ENCODE assay signal across 1 cellular context in genomic region chr2:218389333-218390150, GRCh38.
TF ChIP-seq lines count a peak whose summit lies in the region.

No MANE protein-coding gene starts in this region.

TF ChIP-seq in HepG2, 621 proteins besides CTCF, POLR2A, EP300 and RAD21 (continued from another document and continues in another):
- TF ChIP-seq, protein P1, sequence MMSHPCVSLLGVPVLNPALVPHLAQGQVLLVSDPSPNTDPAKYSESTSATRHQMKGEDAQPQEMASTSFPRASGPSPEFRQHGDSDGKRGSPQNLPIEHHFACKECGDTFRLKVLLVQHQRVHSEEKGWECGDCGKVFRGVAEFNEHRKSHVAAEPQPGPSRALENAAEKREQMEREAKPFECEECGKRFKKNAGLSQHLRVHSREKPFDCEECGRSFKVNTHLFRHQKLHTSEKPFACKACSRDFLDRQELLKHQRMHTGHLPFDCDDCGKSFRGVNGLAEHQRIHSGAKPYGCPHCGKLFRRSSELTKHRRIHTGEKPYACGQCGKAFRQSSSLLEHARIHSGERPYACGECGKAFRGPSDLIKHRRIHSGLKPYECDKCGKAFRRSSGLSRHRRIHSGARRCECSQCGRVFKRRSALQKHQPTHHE (CRISPR knock-in tag; IDR thresholded peaks at IDR 0.05; ENCODE audit: borderline replicate concordance) = no peak
- TF ChIP-seq ZNF354B (CRISPR knock-in tag; IDR thresholded peaks at IDR 0.05) (no peak), GZF1 (CRISPR knock-in tag; IDR thresholded peaks at IDR 0.05) (no peak), NCOA1 (CRISPR knock-in tag; IDR thresholded peaks at IDR 0.05) (no peak), MEIS2 (CRISPR knock-in tag; IDR thresholded peaks at IDR 0.05) (no peak), ZNF30 (CRISPR knock-in tag; IDR thresholded peaks at IDR 0.05) (no peak), EED (CRISPR knock-in tag; IDR thresholded peaks at IDR 0.05) (no peak), RFX1 (IDR thresholded peaks at IDR 0.05) (no peak), CEBPG (CRISPR knock-in tag; IDR thresholded peaks at IDR 0.05) (0 out of 2 replicates have a peak, but pooled peaks have one; percentile 4), KAT8 (CRISPR knock-in tag; IDR thresholded peaks at IDR 0.05) (no peak), CREM (IDR thresholded peaks at IDR 0.05) (peak; percentile 27; the same call in 1 of the 2 replicates), CREM (CRISPR knock-in tag; IDR thresholded peaks at IDR 0.05) (no peak), ZNF562 (CRISPR knock-in tag; IDR thresholded peaks at IDR 0.05; ENCODE audit: borderline replicate concordance) (no peak), NFE2L2 (IDR thresholded peaks at IDR 0.05; ENCODE audit: low read length) (0 out of 2 replicates have a peak, but pooled peaks have one; percentile 3), ARID2 (CRISPR knock-in tag; IDR thresholded peaks at IDR 0.05; ENCODE audit: borderline replicate concordance) (no peak), MAF1 (CRISPR knock-in tag; IDR thresholded peaks at IDR 0.05; ENCODE audit: borderline replicate concordance) (no peak), ZNF841 (CRISPR knock-in tag; IDR thresholded peaks at IDR 0.05; ENCODE audit: borderline replicate concordance) (no peak), ZMAT5 (CRISPR knock-in tag; IDR thresholded peaks at IDR 0.05; ENCODE audit: borderline replicate concordance, low read depth) (no peak), ZFY (CRISPR knock-in tag; IDR thresholded peaks at IDR 0.05) (peak; percentile 61), ZNF142 (CRISPR knock-in tag; IDR thresholded peaks at IDR 0.05) (no peak), ZNF432 (CRISPR knock-in tag; IDR thresholded peaks at IDR 0.05; ENCODE audit: borderline replicate concordance) (no peak), DNMT3B (CRISPR knock-in tag; conservative IDR thresholded peaks at IDR 0.05) (0 out of 2 replicates have a peak, but pooled peaks have one; percentile 56), CHD4 (IDR thresholded peaks at IDR 0.05; ENCODE audit: borderline replicate concordance, low read length) (no peak), MYC (CRISPR knock-in tag; IDR thresholded peaks at IDR 0.05; ENCODE audit: borderline replicate concordance) (no peak), KDM2A (CRISPR knock-in tag; IDR thresholded peaks at IDR 0.05; ENCODE audit: borderline replicate concordance, low read depth) (peak; percentile 42; the same call in 1 of the 2 replicates), ZNF121 (CRISPR knock-in tag; IDR thresholded peaks at IDR 0.05) (no peak), ZNF138 (CRISPR knock-in tag; IDR thresholded peaks at IDR 0.05; ENCODE audit: low read depth) (0 out of 2 replicates have a peak, but pooled peaks have one; percentile 51), ZSCAN21 (CRISPR knock-in tag; IDR thresholded peaks at IDR 0.05; ENCODE audit: borderline replicate concordance) (no peak), ZBTB3 (CRISPR knock-in tag; IDR thresholded peaks at IDR 0.05; ENCODE audit: borderline replicate concordance, low read depth) (no peak)
- TF ChIP-seq, protein P2, sequence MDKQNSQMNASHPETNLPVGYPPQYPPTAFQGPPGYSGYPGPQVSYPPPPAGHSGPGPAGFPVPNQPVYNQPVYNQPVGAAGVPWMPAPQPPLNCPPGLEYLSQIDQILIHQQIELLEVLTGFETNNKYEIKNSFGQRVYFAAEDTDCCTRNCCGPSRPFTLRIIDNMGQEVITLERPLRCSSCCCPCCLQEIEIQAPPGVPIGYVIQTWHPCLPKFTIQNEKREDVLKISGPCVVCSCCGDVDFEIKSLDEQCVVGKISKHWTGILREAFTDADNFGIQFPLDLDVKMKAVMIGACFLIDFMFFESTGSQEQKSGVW (CRISPR knock-in tag; IDR thresholded peaks at IDR 0.05; ENCODE audit: borderline replicate concordance) = no peak
- TF ChIP-seq, protein P3, sequence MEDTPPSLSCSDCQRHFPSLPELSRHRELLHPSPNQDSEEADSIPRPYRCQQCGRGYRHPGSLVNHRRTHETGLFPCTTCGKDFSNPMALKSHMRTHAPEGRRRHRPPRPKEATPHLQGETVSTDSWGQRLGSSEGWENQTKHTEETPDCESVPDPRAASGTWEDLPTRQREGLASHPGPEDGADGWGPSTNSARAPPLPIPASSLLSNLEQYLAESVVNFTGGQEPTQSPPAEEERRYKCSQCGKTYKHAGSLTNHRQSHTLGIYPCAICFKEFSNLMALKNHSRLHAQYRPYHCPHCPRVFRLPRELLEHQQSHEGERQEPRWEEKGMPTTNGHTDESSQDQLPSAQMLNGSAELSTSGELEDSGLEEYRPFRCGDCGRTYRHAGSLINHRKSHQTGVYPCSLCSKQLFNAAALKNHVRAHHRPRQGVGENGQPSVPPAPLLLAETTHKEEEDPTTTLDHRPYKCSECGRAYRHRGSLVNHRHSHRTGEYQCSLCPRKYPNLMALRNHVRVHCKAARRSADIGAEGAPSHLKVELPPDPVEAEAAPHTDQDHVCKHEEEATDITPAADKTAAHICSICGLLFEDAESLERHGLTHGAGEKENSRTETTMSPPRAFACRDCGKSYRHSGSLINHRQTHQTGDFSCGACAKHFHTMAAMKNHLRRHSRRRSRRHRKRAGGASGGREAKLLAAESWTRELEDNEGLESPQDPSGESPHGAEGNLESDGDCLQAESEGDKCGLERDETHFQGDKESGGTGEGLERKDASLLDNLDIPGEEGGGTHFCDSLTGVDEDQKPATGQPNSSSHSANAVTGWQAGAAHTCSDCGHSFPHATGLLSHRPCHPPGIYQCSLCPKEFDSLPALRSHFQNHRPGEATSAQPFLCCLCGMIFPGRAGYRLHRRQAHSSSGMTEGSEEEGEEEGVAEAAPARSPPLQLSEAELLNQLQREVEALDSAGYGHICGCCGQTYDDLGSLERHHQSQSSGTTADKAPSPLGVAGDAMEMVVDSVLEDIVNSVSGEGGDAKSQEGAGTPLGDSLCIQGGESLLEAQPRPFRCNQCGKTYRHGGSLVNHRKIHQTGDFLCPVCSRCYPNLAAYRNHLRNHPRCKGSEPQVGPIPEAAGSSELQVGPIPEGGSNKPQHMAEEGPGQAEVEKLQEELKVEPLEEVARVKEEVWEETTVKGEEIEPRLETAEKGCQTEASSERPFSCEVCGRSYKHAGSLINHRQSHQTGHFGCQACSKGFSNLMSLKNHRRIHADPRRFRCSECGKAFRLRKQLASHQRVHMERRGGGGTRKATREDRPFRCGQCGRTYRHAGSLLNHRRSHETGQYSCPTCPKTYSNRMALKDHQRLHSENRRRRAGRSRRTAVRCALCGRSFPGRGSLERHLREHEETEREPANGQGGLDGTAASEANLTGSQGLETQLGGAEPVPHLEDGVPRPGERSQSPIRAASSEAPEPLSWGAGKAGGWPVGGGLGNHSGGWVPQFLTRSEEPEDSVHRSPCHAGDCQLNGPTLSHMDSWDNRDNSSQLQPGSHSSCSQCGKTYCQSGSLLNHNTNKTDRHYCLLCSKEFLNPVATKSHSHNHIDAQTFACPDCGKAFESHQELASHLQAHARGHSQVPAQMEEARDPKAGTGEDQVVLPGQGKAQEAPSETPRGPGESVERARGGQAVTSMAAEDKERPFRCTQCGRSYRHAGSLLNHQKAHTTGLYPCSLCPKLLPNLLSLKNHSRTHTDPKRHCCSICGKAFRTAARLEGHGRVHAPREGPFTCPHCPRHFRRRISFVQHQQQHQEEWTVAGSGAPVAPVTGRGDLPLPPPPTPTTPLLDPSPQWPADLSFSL (CRISPR knock-in tag; IDR thresholded peaks at IDR 0.05) = no peak
- TF ChIP-seq, protein P4, sequence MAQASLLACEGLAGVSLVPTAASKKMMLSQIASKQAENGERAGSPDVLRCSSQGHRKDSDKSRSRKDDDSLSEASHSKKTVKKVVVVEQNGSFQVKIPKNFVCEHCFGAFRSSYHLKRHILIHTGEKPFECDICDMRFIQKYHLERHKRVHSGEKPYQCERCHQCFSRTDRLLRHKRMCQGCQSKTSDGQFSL (CRISPR knock-in tag; IDR thresholded peaks at IDR 0.05) = no peak
- TF ChIP-seq, protein P5, sequence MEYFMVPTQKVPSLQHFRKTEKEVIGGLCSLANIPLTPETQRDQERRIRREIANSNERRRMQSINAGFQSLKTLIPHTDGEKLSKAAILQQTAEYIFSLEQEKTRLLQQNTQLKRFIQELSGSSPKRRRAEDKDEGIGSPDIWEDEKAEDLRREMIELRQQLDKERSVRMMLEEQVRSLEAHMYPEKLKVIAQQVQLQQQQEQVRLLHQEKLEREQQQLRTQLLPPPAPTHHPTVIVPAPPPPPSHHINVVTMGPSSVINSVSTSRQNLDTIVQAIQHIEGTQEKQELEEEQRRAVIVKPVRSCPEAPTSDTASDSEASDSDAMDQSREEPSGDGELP (IDR thresholded peaks at IDR 0.05; ENCODE audit: borderline replicate concordance, low read depth) = no peak
- TF ChIP-seq, protein P6, sequence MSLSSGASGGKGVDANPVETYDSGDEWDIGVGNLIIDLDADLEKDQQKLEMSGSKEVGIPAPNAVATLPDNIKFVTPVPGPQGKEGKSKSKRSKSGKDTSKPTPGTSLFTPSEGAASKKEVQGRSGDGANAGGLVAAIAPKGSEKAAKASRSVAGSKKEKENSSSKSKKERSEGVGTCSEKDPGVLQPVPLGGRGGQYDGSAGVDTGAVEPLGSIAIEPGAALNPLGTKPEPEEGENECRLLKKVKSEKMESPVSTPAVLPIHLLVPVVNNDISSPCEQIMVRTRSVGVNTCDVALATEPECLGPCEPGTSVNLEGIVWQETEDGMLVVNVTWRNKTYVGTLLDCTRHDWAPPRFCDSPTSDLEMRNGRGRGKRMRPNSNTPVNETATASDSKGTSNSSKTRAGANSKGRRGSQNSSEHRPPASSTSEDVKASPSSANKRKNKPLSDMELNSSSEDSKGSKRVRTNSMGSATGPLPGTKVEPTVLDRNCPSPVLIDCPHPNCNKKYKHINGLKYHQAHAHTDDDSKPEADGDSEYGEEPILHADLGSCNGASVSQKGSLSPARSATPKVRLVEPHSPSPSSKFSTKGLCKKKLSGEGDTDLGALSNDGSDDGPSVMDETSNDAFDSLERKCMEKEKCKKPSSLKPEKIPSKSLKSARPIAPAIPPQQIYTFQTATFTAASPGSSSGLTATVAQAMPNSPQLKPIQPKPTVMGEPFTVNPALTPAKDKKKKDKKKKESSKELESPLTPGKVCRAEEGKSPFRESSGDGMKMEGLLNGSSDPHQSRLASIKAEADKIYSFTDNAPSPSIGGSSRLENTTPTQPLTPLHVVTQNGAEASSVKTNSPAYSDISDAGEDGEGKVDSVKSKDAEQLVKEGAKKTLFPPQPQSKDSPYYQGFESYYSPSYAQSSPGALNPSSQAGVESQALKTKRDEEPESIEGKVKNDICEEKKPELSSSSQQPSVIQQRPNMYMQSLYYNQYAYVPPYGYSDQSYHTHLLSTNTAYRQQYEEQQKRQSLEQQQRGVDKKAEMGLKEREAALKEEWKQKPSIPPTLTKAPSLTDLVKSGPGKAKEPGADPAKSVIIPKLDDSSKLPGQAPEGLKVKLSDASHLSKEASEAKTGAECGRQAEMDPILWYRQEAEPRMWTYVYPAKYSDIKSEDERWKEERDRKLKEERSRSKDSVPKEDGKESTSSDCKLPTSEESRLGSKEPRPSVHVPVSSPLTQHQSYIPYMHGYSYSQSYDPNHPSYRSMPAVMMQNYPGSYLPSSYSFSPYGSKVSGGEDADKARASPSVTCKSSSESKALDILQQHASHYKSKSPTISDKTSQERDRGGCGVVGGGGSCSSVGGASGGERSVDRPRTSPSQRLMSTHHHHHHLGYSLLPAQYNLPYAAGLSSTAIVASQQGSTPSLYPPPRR (CRISPR knock-in tag; IDR thresholded peaks at IDR 0.05; ENCODE audit: borderline replicate concordance) = no peak
- TF ChIP-seq, protein P7, sequence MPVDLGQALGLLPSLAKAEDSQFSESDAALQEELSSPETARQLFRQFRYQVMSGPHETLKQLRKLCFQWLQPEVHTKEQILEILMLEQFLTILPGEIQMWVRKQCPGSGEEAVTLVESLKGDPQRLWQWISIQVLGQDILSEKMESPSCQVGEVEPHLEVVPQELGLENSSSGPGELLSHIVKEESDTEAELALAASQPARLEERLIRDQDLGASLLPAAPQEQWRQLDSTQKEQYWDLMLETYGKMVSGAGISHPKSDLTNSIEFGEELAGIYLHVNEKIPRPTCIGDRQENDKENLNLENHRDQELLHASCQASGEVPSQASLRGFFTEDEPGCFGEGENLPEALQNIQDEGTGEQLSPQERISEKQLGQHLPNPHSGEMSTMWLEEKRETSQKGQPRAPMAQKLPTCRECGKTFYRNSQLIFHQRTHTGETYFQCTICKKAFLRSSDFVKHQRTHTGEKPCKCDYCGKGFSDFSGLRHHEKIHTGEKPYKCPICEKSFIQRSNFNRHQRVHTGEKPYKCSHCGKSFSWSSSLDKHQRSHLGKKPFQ (CRISPR knock-in tag; IDR thresholded peaks at IDR 0.05; ENCODE audit: insufficient replicate concordance) = no peak
